In genomic region chr17:39181303-39181702, GRCh38 we compare ENCODE assay signal across 24 cellular contexts. TPM values are rescaled to one million over a fixed set of nuclear protein-coding genes. Genes with fewer than 3 reads are reported as not detected.
DNase-seq lines count a peak whose midpoint lies in the region; ATAC-seq and TF ChIP-seq lines count a peak whose summit lies in the region.
"Had no signal": no experiment of that assay in that cellular context is flagged by ENCODE, and none has a peak within 500 bp of the region (broad histone marks: within the 10 kb centered on the region; RNA-seq: fewer than 3 reads in every experiment).

No MANE protein-coding gene starts in this region.

- H3K27me3 ChIP-seq in PC-9 (ENCODE audit: insufficient read depth, low read depth) (no peaks in the 10 kb centered on the region), colonic mucosa (no peaks in the 10 kb centered on the region)

- H4K20me1 ChIP-seq in PC-9 (ENCODE audit: insufficient read depth): no peaks in the 10 kb centered on the region

- H3K36me3 ChIP-seq in PC-9 (ENCODE audit: low read depth): no peaks in the 10 kb centered on the region
- H3K36me3 ChIP-seq in colonic mucosa: no peaks in the 10 kb centered on the region

- POLR2A ChIA-PET in PC-9 (lab: Charles Lee; ENCODE audit: unreplicated experiment): no interaction called here

- CTCF ChIA-PET in PC-9 (lab: Charles Lee): no interaction called here

- peaks cover 9% of the 10 kb centered on the region for H3F3A ChIP-seq in PC-9 (ENCODE audit: insufficient read depth, low read depth)

- DNase-seq in NCI-H82 (lab: John Stamatoyannopoulos, UW): peak; percentile 95
- DNase-seq in PC-9: no peak
- peak; percentile 3 for DNase-seq in epidermal melanocyte (ENCODE audit: insufficient read length, low spot score)
- no peak for DNase-seq in GM13976 (ENCODE audit: low spot score)
- no peak for DNase-seq in AG20443 (ENCODE audit: low spot score)
- no peak for DNase-seq in colonic mucosa
- DNase-seq: 8988T; ACHN; AML-193; Caco-2; Calu3; CD4-positive, alpha-beta T cell; CD8-positive, alpha-beta T cell; DND-41; EL; GDM1 had no signal

- no peaks in the 10 kb centered on the region for H3K9me2 ChIP-seq in PC-9 (ENCODE audit: insufficient read depth)

- no peak overlapping the region for H3K9ac ChIP-seq in colonic mucosa (ENCODE audit: low read depth in 2 of 2, low read length in 2 of 2)
- H3K9ac ChIP-seq: BLaER1 treated with 17β-estradiol and CSF1 and Interleukin-3, amounts not matched to agents 10 nM and 100 nM had no signal

- no peaks in the 10 kb centered on the region for H3K9me3 ChIP-seq in PC-9 (ENCODE audit: insufficient read depth, low read depth)
- no peaks in the 10 kb centered on the region for H3K9me3 ChIP-seq in colonic mucosa
- H3K9me3 ChIP-seq: Caco-2 had no signal

- no peak overlapping the region for H3K4me2 ChIP-seq in PC-9
- H3K4me2 ChIP-seq: BLaER1 treated with 17β-estradiol and CSF1 and Interleukin-3, amounts not matched to agents 10 nM and 100 nM had no signal

- in situ Hi-C loops in GM13976 (cut with MboI; ENCODE audit: low sequenced_read_pairs, unreplicated experiment): no loop called here

- H2AFZ ChIP-seq in PC-9: no peak overlapping the region

- no peak for TF ChIP-seq CTCF in PC-9 (conservative IDR thresholded peaks at IDR 0.05)
- no peak for TF ChIP-seq CTCF in GM13976 (IDR thresholded peaks at IDR 0.05; ENCODE audit: borderline replicate concordance, control extremely low read depth, extremely low read depth, insufficient read depth, missing control alignments)
- TF ChIP-seq CTCF in colonic mucosa (IDR thresholded peaks at IDR 0.05): no peak

- intact Hi-C loops in PC-9 (cut with micrococcal nuclease; ENCODE audit: unreplicated experiment): no loop called here
- intact Hi-C loops in colonic mucosa (cut with DNase I): no loop called here

- H3K4me1 ChIP-seq in PC-9 (replicated peaks; ENCODE audit: insufficient read depth): peaks cover 8% of the 10 kb centered on the region
- H3K4me1 ChIP-seq in colonic mucosa: no peaks in the 10 kb centered on the region
- H3K4me1 ChIP-seq: Caco-2 had no signal

- no peak for ATAC-seq in HG02973 (IDR thresholded peaks at IDR 0.05; ENCODE audit: unreplicated experiment)
- ATAC-seq: CD8-positive, alpha-beta T cell; GM12878 had no signal

- TSS peak; percentile 21 for BruUV-seq in PC-9 (replicated peaks; lab: Mats Ljungman, UMichigan)

- H3K27ac ChIP-seq in PC-9 (no peak overlapping the region), colonic mucosa (no peak overlapping the region)
- H3K27ac ChIP-seq: BLaER1 treated with 17β-estradiol and CSF1 and Interleukin-3, amounts not matched to agents 10 nM and 100 nM; C4-2B had no signal

- H3K79me2 ChIP-seq in PC-9 (ENCODE audit: low read depth): no peaks in the 10 kb centered on the region

- no peak overlapping the region for H3K4me3 ChIP-seq in PC-9
- no peak overlapping the region for H3K4me3 ChIP-seq in colonic mucosa
- H3K4me3 ChIP-seq: BLaER1 treated with 17β-estradiol and CSF1 and Interleukin-3, amounts not matched to agents 10 nM and 100 nM; GM12878 had no signal

RNA-seq across cellular contexts. Expression of gene ARL5C, which starts 15.3 kb away (rescaled TPM):
- total RNA-seq in PC-9 (2021): not detected in 2 replicates
- not detected for total RNA-seq in colonic mucosa
- total RNA-seq: A673; B cell; Caco-2; Calu3; CD4-positive, alpha-beta T cell; CD8-positive, alpha-beta T cell; Daoy; G401; GM12878 had no signal

RNA-seq across cellular contexts. Expression of gene CACNB1, which starts 16.2 kb away (rescaled TPM):
- 21.4 and 26.0 TPM in 2 replicates for total RNA-seq in PC-9 (2021)
- total RNA-seq in colonic mucosa: 1 to 10 TPM; 5.9 to 8.8 TPM

RNA-seq across cellular contexts. Expression of gene RPL19, which starts 18.8 kb away (rescaled TPM):
- total RNA-seq in PC-9 (2021) (1,438 and 1,670 TPM in 2 replicates), colonic mucosa (1,000 to 10,000 TPM; 1,557 to 1,567 TPM)

RNA-seq across cellular contexts. Expression of gene PLXDC1, which starts 29.9 kb away (rescaled TPM):
- total RNA-seq in PC-9 (2021): 2.5 and 2.9 TPM in 2 replicates
- 1 to 10 TPM in 1 of 2 donors, under 1 TPM in 1; 0.54 to 4.4 TPM for total RNA-seq in colonic mucosa
- total RNA-seq: B cell, GM12878 had no signal

RNA-seq across cellular contexts. Expression of gene STAC2, which starts 44.4 kb away (rescaled TPM):
- total RNA-seq in PC-9 (2021) (0.17 and 0.28 TPM in 2 replicates), colonic mucosa (under 1 TPM; 0.11 to 0.15 TPM)
- total RNA-seq: B cell; Calu3; CD4-positive, alpha-beta T cell had no signal

Comparison
In these comparisons a context has a peak if more than half of its experiments do, and no peak if none do; other contexts are left out.
1. DNase-seq: peak in NCI-H82 (single experiment) and epidermal melanocyte (single experiment); none in PC-9 (0 of 2), GM13976 (single experiment), AG20443 (single experiment) and colonic mucosa (single experiment).